24 cellular contexts compared by ENCODE assay signal in genomic region chr1:172628416-172628815, GRCh38. TPM values are rescaled to one million over a fixed set of nuclear protein-coding genes. Genes with fewer than 3 reads are reported as not detected.
DNase-seq lines count a peak whose midpoint lies in the region; ATAC-seq, FAIRE-seq and TF ChIP-seq lines count a peak whose summit lies in the region.
"Had no signal": no experiment of that assay in that cellular context is flagged by ENCODE, and none has a peak within 500 bp of the region (broad histone marks: within the 10 kb centered on the region; RNA-seq: fewer than 3 reads in every experiment).

No MANE protein-coding gene starts in this region.

- H3K14ac ChIP-seq in IMR-90 (replicated peaks; ENCODE audit: low read depth, low read length) (peak overlapping the region; percentile 25; the same call in 1 of the 2 replicates), mesenchymal stem cell (ENCODE audit: low read length in 2 of 2) (no peak overlapping the region)

- FAIRE-seq in K562 (lab: Jason Lieb, UNC), result no peak
- FAIRE-seq: RCC 7860 had no signal

- H4K91ac ChIP-seq in IMR-90 (ENCODE audit: insufficient read depth, low read depth, low read length) (no peak overlapping the region), mesenchymal stem cell (ENCODE audit: low read length) (no peak overlapping the region)

- H2BK120ac ChIP-seq in IMR-90 (ENCODE audit: low read depth, low read length) (peak overlapping the region; percentile 46; the same call in 1 of the 2 replicates), mesenchymal stem cell (ENCODE audit: low read depth, low read length) (no peak overlapping the region)

- TF ChIP-seq CTCF in activated CD8-positive, alpha-beta T cell treated with anti-CD3 and anti-CD28 coated beads for 36 hours (IDR thresholded peaks at IDR 0.05), result no peak
- no peak for TF ChIP-seq CTCF in IMR-90 (conservative IDR thresholded peaks at IDR 0.05; ENCODE audit: low read depth, low read length)
- no peak for TF ChIP-seq CTCF in K562 (IDR thresholded peaks at IDR 0.05 in 2 of 3, conservative IDR thresholded peaks at IDR 0.05 in 1 of 3; ENCODE audit: insufficient read depth in 2 of 3, low read depth in 1 of 3, low read length in 3 of 3)
- TF ChIP-seq CTCF in CD4-positive, alpha-beta T cell (IDR thresholded peaks at IDR 0.05), result no peak

- WGBS in IMR-90 (ENCODE audit: extremely low coverage in 2 of 2, insufficient read length in 1 of 2), 2 experiments, result no CpG with 5 or more reads among the region's 4 CpGs
- WGBS in K562 (ENCODE audit: insufficient coverage, low coverage, missing lambda C conversion rate), result 34% methylated on average over 4 of the region's 4 CpGs
- WGBS in mesenchymal stem cell, result 75% methylated on average over 3 of the region's 4 CpGs

- H2BK5ac ChIP-seq in IMR-90 (ENCODE audit: low read depth, low read length, poor library complexity, severe bottlenecking) (peak overlapping the region; percentile 76), mesenchymal stem cell (ENCODE audit: low read depth, low read length, poor library complexity, severe bottlenecking) (no peak overlapping the region)

- H2AFZ ChIP-seq in IMR-90 (replicated peaks; ENCODE audit: low read length, poor library complexity), result peak overlapping the region; percentile 73
- no peak overlapping the region for H2AFZ ChIP-seq in K562 (ENCODE audit: low read depth, low read length)
- H2AFZ ChIP-seq in mesenchymal stem cell (ENCODE audit: low read depth, low read length), result no peak overlapping the region
- H2AFZ ChIP-seq: GM23248 had no signal

- H3K56ac ChIP-seq in IMR-90 (ENCODE audit: extremely low read depth, insufficient read depth, low read length), result no peak overlapping the region

- H3K23ac ChIP-seq in IMR-90 (ENCODE audit: low read depth, low read length), result no peak overlapping the region
- H3K23ac ChIP-seq in mesenchymal stem cell (ENCODE audit: low read length in 2 of 2), result no peak overlapping the region

- DNase-seq in activated CD8-positive, alpha-beta T cell treated with anti-CD3 and anti-CD28 coated beads, Interleukin-2, amount 10 ng/mL, durations not matched to agents 7 days and 5 days, result no peak
- no peak for DNase-seq in activated CD8-positive, alpha-beta T cell treated with anti-CD3 and anti-CD28 coated beads for 36 hours
- DNase-seq in IMR-90, result peak; percentile 79
- DNase-seq in K562 (ENCODE audit: extremely low read depth in 1 of 4, low spot score in 3 of 4), result no peak
- DNase-seq in mesenchymal stem cell, result peak; percentile 18
- no peak for DNase-seq in NCI-H2171 treated with DMSO at 0.1 percent for 48 hours (lab: John Stamatoyannopoulos, UW)
- DNase-seq in CD4-positive, alpha-beta T cell, result no peak
- DNase-seq: ACHN, AML-193, DMS79, GM23248, HCEC 1CT, KG1, NCI-H1092 treated with DMSO at 0.1 percent for 48 hours, NCI-H146, NCI-H2029, NCI-H2171, NCI-H524 treated with DMSO at 0.1 percent for 48 hours, SJCRH30 had no signal

- H3K27me3 ChIP-seq in IMR-90 (ENCODE audit: control insufficient read depth, insufficient read depth, low read length) (no peaks in the 10 kb centered on the region), K562 (ENCODE audit: control insufficient read depth in 2 of 2, insufficient read depth in 2 of 2, low read length in 2 of 2) (no peaks in the 10 kb centered on the region), mesenchymal stem cell (ENCODE audit: control insufficient read depth in 1 of 2, insufficient read depth in 1 of 2, low read length in 2 of 2) (no peaks in the 10 kb centered on the region)
- H3K27me3 ChIP-seq in CD4-positive, alpha-beta T cell (ENCODE audit: control insufficient read depth, insufficient read depth, low read length), result no peaks in the 10 kb centered on the region
- H3K27me3 ChIP-seq: SJCRH30 had no signal

- H3K4ac ChIP-seq in IMR-90 (ENCODE audit: low read depth, low read length), result peak overlapping the region; percentile 83
- no peak overlapping the region for H3K4ac ChIP-seq in mesenchymal stem cell (ENCODE audit: low read depth in 1 of 2, low read length in 2 of 2)

- H3K79me1 ChIP-seq in IMR-90 (ENCODE audit: low read depth in 1 of 2, low read length in 2 of 2) (no peaks in the 10 kb centered on the region), mesenchymal stem cell (replicated peaks; ENCODE audit: low read length, poor library complexity, severe bottlenecking) (no peaks in the 10 kb centered on the region)

- intact Hi-C loops in activated CD8-positive, alpha-beta T cell treated with anti-CD3 and anti-CD28 coated beads for 36 hours (cut with micrococcal nuclease), result loop anchor here (5.0 kb wide), 1 partner anchor 34 kb away; no protein-coding TSS in a partner anchor
- intact Hi-C loops in IMR-90 (cut with micrococcal nuclease) (no loop called here), K562 (cut with micrococcal nuclease) (no loop called here)
- intact Hi-C loops in CD4-positive, alpha-beta T cell (cut with DNase I, micrococcal nuclease), result loop anchor here in 1 of 2 experiments (5.0 kb wide), 1 partner anchor 34 kb away; no protein-coding TSS in a partner anchor

- no peak for TF ChIP-seq RAD21 in IMR-90 (IDR thresholded peaks at IDR 0.05; ENCODE audit: low read length)
- no peak for TF ChIP-seq RAD21 in K562 (CRISPR knock-in tag; conservative IDR thresholded peaks at IDR 0.05 in 1 of 2, IDR thresholded peaks at IDR 0.05 in 1 of 2)

- H2BK15ac ChIP-seq in IMR-90 (ENCODE audit: low read depth, low read length) (peak overlapping the region; percentile 82; the same call in 1 of the 3 replicates), mesenchymal stem cell (ENCODE audit: low read depth, poor library complexity, severe bottlenecking) (no peak overlapping the region)

- no peak for TF ChIP-seq EP300 in K562 (IDR thresholded peaks at IDR 0.05; ENCODE audit: low read length)

- no peak overlapping the region; the same call in 1 of the 2 replicates for H4K5ac ChIP-seq in IMR-90 (ENCODE audit: low read depth, low read length)

- 0 out of 2 replicates have a peak overlapping the region, but pooled peaks have one; percentile 69 for H2BK20ac ChIP-seq in IMR-90 (ENCODE audit: low read depth, low read length)

- no peak for ATAC-seq in activated CD8-positive, alpha-beta T cell treated with anti-CD3 and anti-CD28 coated beads, Interleukin-2, amount 10 ng/mL, durations not matched to agents 7 days and 5 days
- no peak for ATAC-seq in activated CD8-positive, alpha-beta T cell treated with anti-CD3 and anti-CD28 coated beads for 36 hours
- no peak; the same call in 1 of the 2 replicates for ATAC-seq in IMR-90 (ENCODE audit: low read depth)
- no peak for ATAC-seq in K562
- ATAC-seq in GM18502 (IDR thresholded peaks at IDR 0.05; ENCODE audit: poor library complexity, unreplicated experiment), result no peak
- ATAC-seq in CD4-positive, alpha-beta T cell (ENCODE audit: poor library complexity), result no peak

- H4K20me1 ChIP-seq in IMR-90 (ENCODE audit: insufficient read depth, low read length) (no peaks in the 10 kb centered on the region), K562 (replicated peaks; ENCODE audit: control insufficient read depth, insufficient read depth, low read length) (no peaks in the 10 kb centered on the region)

- no peaks in the 10 kb centered on the region for H3K79me2 ChIP-seq in K562 (ENCODE audit: control insufficient read depth, insufficient read depth, low read length)

- peak overlapping the region; percentile 79 for H3K27ac Mint-ChIP-seq in activated CD8-positive, alpha-beta T cell treated with anti-CD3 and anti-CD28 coated beads, Interleukin-2, amount 10 ng/mL, durations not matched to agents 7 days and 5 days
- H3K27ac Mint-ChIP-seq in activated CD8-positive, alpha-beta T cell treated with anti-CD3 and anti-CD28 coated beads for 36 hours, result no peak overlapping the region
- no peak overlapping the region for H3K27ac Mint-ChIP-seq in CD4-positive, alpha-beta T cell

- H2AK5ac ChIP-seq in IMR-90 (ENCODE audit: low read depth, low read length) (peak overlapping the region; percentile 95; the same call in 1 of the 2 replicates), mesenchymal stem cell (ENCODE audit: low read length, severe bottlenecking) (no peak overlapping the region)

- peaks cover 13% of the 10 kb centered on the region for H3K4me1 ChIP-seq in IMR-90 (ENCODE audit: control insufficient read depth, insufficient read depth, low read length)
- H3K4me1 ChIP-seq in K562 (replicated peaks in 1 of 2; ENCODE audit: control insufficient read depth in 2 of 2, insufficient read depth in 2 of 2, low read length in 2 of 2), result no peaks in the 10 kb centered on the region; a peak in 1 of 5 replicates
- peaks cover 3% of the 10 kb centered on the region for H3K4me1 ChIP-seq in mesenchymal stem cell (ENCODE audit: control insufficient read depth, insufficient read depth, low read depth, low read length)
- H3K4me1 ChIP-seq: SJCRH30 had no signal

- CTCF ChIA-PET in activated CD8-positive, alpha-beta T cell treated with anti-CD3 and anti-CD28 coated beads, Interleukin-2, amount 10 ng/mL, durations not matched to agents 7 days and 5 days (lab: Charles Lee), result interaction anchor here (0.7 to 4.1 kb wide), 10 partner anchors 10 to 178 kb away, joined by 3 to 22 read pairs (median 4); no protein-coding TSS in a partner anchor
- CTCF ChIA-PET in activated CD8-positive, alpha-beta T cell treated with anti-CD3 and anti-CD28 coated beads for 36 hours (lab: Charles Lee), result interaction anchor here (0.5 to 2.9 kb wide), 6 partner anchors 9 to 576 kb away, joined by 3 to 15 read pairs (median 4); no protein-coding TSS in a partner anchor
- CTCF ChIA-PET in IMR-90 (lab: Yijun Ruan, JAX) (no interaction called here), K562 (lab: Yijun Ruan, JAX; ENCODE audit: low intra/inter-chr PET ratio) (no interaction called here)
- CTCF ChIA-PET in CD4-positive, alpha-beta T cell (lab: Charles Lee), result no interaction called here

- H4K8ac ChIP-seq in IMR-90 (ENCODE audit: low read depth in 2 of 2, low read length in 2 of 2), result peak overlapping the region; percentile 75 to 85; a peak in 2 of 4 replicates
- H4K8ac ChIP-seq in mesenchymal stem cell (ENCODE audit: low read length), result no peak overlapping the region

- H3K4me2 ChIP-seq in IMR-90 (ENCODE audit: low read depth, low read length) (no peak overlapping the region), K562 (ENCODE audit: insufficient read depth, low read length) (no peak overlapping the region), mesenchymal stem cell (ENCODE audit: low read length, poor library complexity, severe bottlenecking) (no peak overlapping the region)

- no peak overlapping the region for H2BK12ac ChIP-seq in mesenchymal stem cell (ENCODE audit: low read length in 2 of 2)

- BruUV-seq in IMR-90 (replicated peaks; lab: Mats Ljungman, UMichigan) (no TSS peak), K562 (replicated peaks; lab: Mats Ljungman, UMichigan) (no TSS peak)

- POLR2A ChIA-PET in activated CD8-positive, alpha-beta T cell treated with anti-CD3 and anti-CD28 coated beads, Interleukin-2, amount 10 ng/mL, durations not matched to agents 7 days and 5 days (lab: Charles Lee), result interaction anchor here (1.1 kb wide), 1 partner anchor 31 kb away, joined by 3 read pairs; no protein-coding TSS in a partner anchor
- POLR2A ChIA-PET in activated CD8-positive, alpha-beta T cell treated with anti-CD3 and anti-CD28 coated beads for 36 hours (lab: Charles Lee), result interaction anchor here (0.6 to 1.8 kb wide), 3 partner anchors 8 to 17 kb away, joined by 3 to 5 read pairs (median 4); no protein-coding TSS in a partner anchor
- POLR2A ChIA-PET in IMR-90 (lab: Charles Lee; ENCODE audit: unreplicated experiment), result no interaction called here
- POLR2A ChIA-PET in K562 (lab: Yijun Ruan, JAX), result interaction anchor here (1.1 kb wide), 1 partner anchor 25 kb away, joined by 6 read pairs; no protein-coding TSS in a partner anchor
- POLR2A ChIA-PET in CD4-positive, alpha-beta T cell (lab: Charles Lee), result interaction anchor here (0.6 to 1.4 kb wide), 5 partner anchors 9 to 95 kb away, joined by 3 to 4 read pairs (median 3); partner anchors contain the start of gene SUCO

- H3K9ac ChIP-seq in IMR-90 (ENCODE audit: low read depth, low read length) (no peak overlapping the region), K562 (ENCODE audit: insufficient read depth in 1 of 2, low read depth in 2 of 2, low read length in 2 of 2) (no peak overlapping the region), mesenchymal stem cell (ENCODE audit: low read length) (no peak overlapping the region)
- H3K9ac ChIP-seq: GM23248 had no signal

- H3K4me1 Mint-ChIP-seq in activated CD8-positive, alpha-beta T cell treated with anti-CD3 and anti-CD28 coated beads, Interleukin-2, amount 10 ng/mL, durations not matched to agents 7 days and 5 days (ENCODE audit: low read depth), result peaks cover 51% of the 10 kb centered on the region
- peaks cover 47% of the 10 kb centered on the region for H3K4me1 Mint-ChIP-seq in activated CD8-positive, alpha-beta T cell treated with anti-CD3 and anti-CD28 coated beads for 36 hours (ENCODE audit: low read depth)
- peaks cover 53% of the 10 kb centered on the region for H3K4me1 Mint-ChIP-seq in CD4-positive, alpha-beta T cell (ENCODE audit: low read depth)

- in situ Hi-C loops in IMR-90 (cut with MboI; ENCODE audit: low sequenced_read_pairs) (no loop called here), K562 (cut with MboI) (no loop called here)

- H3K27ac ChIP-seq in IMR-90 (ENCODE audit: insufficient read depth, low read length) (no peak overlapping the region), K562 (ENCODE audit: extremely low read depth, low read depth, low read length) (no peak overlapping the region), mesenchymal stem cell (ENCODE audit: low read length, poor library complexity, severe bottlenecking) (no peak overlapping the region)
- no peak overlapping the region for H3K27ac ChIP-seq in CD4-positive, alpha-beta T cell (ENCODE audit: low read depth, low read length)
- H3K27ac ChIP-seq: 22Rv1, C4-2B, GM23248, SJCRH30 had no signal

- H3K4me3 Mint-ChIP-seq in activated CD8-positive, alpha-beta T cell treated with anti-CD3 and anti-CD28 coated beads, Interleukin-2, amount 10 ng/mL, durations not matched to agents 7 days and 5 days, result no peak overlapping the region
- H3K4me3 Mint-ChIP-seq in activated CD8-positive, alpha-beta T cell treated with anti-CD3 and anti-CD28 coated beads for 36 hours, result no peak overlapping the region
- H3K4me3 Mint-ChIP-seq in CD4-positive, alpha-beta T cell, result no peak overlapping the region

- H3K9me1 ChIP-seq in IMR-90 (ENCODE audit: insufficient read depth, low read length) (no peaks in the 10 kb centered on the region), K562 (ENCODE audit: control insufficient read depth, insufficient read depth, low read length) (no peaks in the 10 kb centered on the region)

- H3K36me3 Mint-ChIP-seq in activated CD8-positive, alpha-beta T cell treated with anti-CD3 and anti-CD28 coated beads, Interleukin-2, amount 10 ng/mL, durations not matched to agents 7 days and 5 days (ENCODE audit: low read depth), result peaks cover 14% of the 10 kb centered on the region
- no peaks in the 10 kb centered on the region for H3K36me3 Mint-ChIP-seq in activated CD8-positive, alpha-beta T cell treated with anti-CD3 and anti-CD28 coated beads for 36 hours (ENCODE audit: low read depth)
- no peaks in the 10 kb centered on the region for H3K36me3 Mint-ChIP-seq in CD4-positive, alpha-beta T cell (ENCODE audit: low read depth)

- H3K18ac ChIP-seq in IMR-90 (ENCODE audit: low read depth, low read length) (peak overlapping the region; percentile 18; the same call in 1 of the 2 replicates), mesenchymal stem cell (ENCODE audit: low read depth in 1 of 2, low read length in 2 of 2) (no peak overlapping the region)

- H2AK9ac ChIP-seq in IMR-90 (replicated peaks; ENCODE audit: low read depth, low read length, poor library complexity), result no peak overlapping the region

- H3K4me3 ChIP-seq in IMR-90 (ENCODE audit: insufficient read depth, low read depth, low read length) (no peak overlapping the region), K562 (no peak overlapping the region), mesenchymal stem cell (ENCODE audit: insufficient read depth in 1 of 2, low read depth in 1 of 2, low read length in 2 of 2) (no peak overlapping the region)
- H3K4me3 ChIP-seq: GM23248, SJCRH30 had no signal

- H3K9me3 Mint-ChIP-seq in activated CD8-positive, alpha-beta T cell treated with anti-CD3 and anti-CD28 coated beads, Interleukin-2, amount 10 ng/mL, durations not matched to agents 7 days and 5 days (ENCODE audit: insufficient read depth), result no peaks in the 10 kb centered on the region
- H3K9me3 Mint-ChIP-seq in activated CD8-positive, alpha-beta T cell treated with anti-CD3 and anti-CD28 coated beads for 36 hours, result no peaks in the 10 kb centered on the region
- no peaks in the 10 kb centered on the region for H3K9me3 Mint-ChIP-seq in CD4-positive, alpha-beta T cell

- H3K9me3 ChIP-seq in IMR-90 (ENCODE audit: control insufficient read depth, insufficient read depth, low read length), result peaks cover 6% of the 10 kb centered on the region
- H3K9me3 ChIP-seq in K562 (replicated peaks; ENCODE audit: control insufficient read depth, insufficient read depth, low read depth, low read length), result no peaks in the 10 kb centered on the region
- peaks cover 2% of the 10 kb centered on the region for H3K9me3 ChIP-seq in mesenchymal stem cell (ENCODE audit: control insufficient read depth, low read length)
- H3K9me3 ChIP-seq in CD4-positive, alpha-beta T cell (ENCODE audit: control insufficient read depth, low read length), result no peaks in the 10 kb centered on the region

- dilution Hi-C loops in IMR-90 (cut with HindIII; ENCODE audit: low sequenced_read_pairs, unreplicated experiment), result no loop called here

- no peak for TF ChIP-seq POLR2A in IMR-90 (IDR thresholded peaks at IDR 0.05; ENCODE audit: low read depth, low read length)
- TF ChIP-seq POLR2A in K562 (conservative IDR thresholded peaks at IDR 0.05), result no peak

- H3K36me3 ChIP-seq in IMR-90 (ENCODE audit: control insufficient read depth, insufficient read depth, low read length), result no peaks in the 10 kb centered on the region
- no peaks in the 10 kb centered on the region for H3K36me3 ChIP-seq in K562 (ENCODE audit: control insufficient read depth, insufficient read depth, low read length)
- H3K36me3 ChIP-seq in mesenchymal stem cell (ENCODE audit: control insufficient read depth in 1 of 2, insufficient read depth in 2 of 2, low read depth in 1 of 2, low read length in 2 of 2), result no peaks in the 10 kb centered on the region
- H3K36me3 ChIP-seq: SJCRH30 had no signal

- peaks cover 6% of the 10 kb centered on the region for H3K27me3 Mint-ChIP-seq in activated CD8-positive, alpha-beta T cell treated with anti-CD3 and anti-CD28 coated beads, Interleukin-2, amount 10 ng/mL, durations not matched to agents 7 days and 5 days (ENCODE audit: low read depth)
- H3K27me3 Mint-ChIP-seq in activated CD8-positive, alpha-beta T cell treated with anti-CD3 and anti-CD28 coated beads for 36 hours, result peaks cover 8% of the 10 kb centered on the region
- no peaks in the 10 kb centered on the region for H3K27me3 Mint-ChIP-seq in CD4-positive, alpha-beta T cell

RNA-seq across cellular contexts. Expression of gene FASLG, which starts 30.5 kb away (rescaled TPM):
- total RNA-seq in activated CD8-positive, alpha-beta T cell treated with anti-CD3 and anti-CD28 coated beads, Interleukin-2, amount 10 ng/mL, durations not matched to agents 7 days and 5 days, result 1 to 10 TPM; 6.2 to 6.5 TPM
- 1 to 10 TPM; 7.0 to 8.4 TPM for total RNA-seq in activated CD8-positive, alpha-beta T cell treated with anti-CD3 and anti-CD28 coated beads for 36 hours
- total RNA-seq in IMR-90 (2012; rRNA removed) (0.18 and 0.28 TPM in 2 replicates), K562 (2014; rRNA removed) (not detected in 2 replicates), K562 (2014; rRNA removed; fragmentation: Illumina TruSeq; extraction: Trizol) (not detected in 2 replicates), K562 (2015; rRNA removed; fragmentation: Illumina TruSeq; extraction: Trizol) (not detected in 2 replicates), K562 (2021) (not detected in 2 replicates)
- polyA plus RNA-seq in IMR-90 (2012; rRNA removed) (0.10 and 0.14 TPM in 2 replicates), K562 (2011; rRNA removed) (0.05 TPM in 1 of 2 replicates, not detected in the other), K562 (2014; fragmentation: Illumina TruSeq; extraction: Trizol) (not detected in 2 replicates), K562 (2014; fragmentation: Nextera tagmentation; extraction: Ambion mirVana) (not detected), K562 (2014; rRNA removed) (not detected in 2 replicates)
- 0.06 and 0.07 TPM in 2 replicates for polyA plus RNA-seq in IMR-90 (2012; cell fraction: cytosol; rRNA removed)
- polyA plus RNA-seq in IMR-90 (2012; cell fraction: nucleus; rRNA removed; ENCODE audit: low replicate concordance), result 0.05 and 0.09 TPM in 2 replicates
- total RNA-seq in K562 (2011; cell fraction: chromatin; rRNA removed; ENCODE audit: low replicate concordance), result not detected in 2 replicates
- not detected in 2 replicates for total RNA-seq in K562 (2011; cell fraction: nucleolus; rRNA removed)
- total RNA-seq in K562 (2011; cell fraction: nucleoplasm; rRNA removed), result not detected in 2 replicates
- not detected in 2 replicates for polyA plus RNA-seq in K562 (2011; cell fraction: cytosol; rRNA removed)
- not detected in 2 replicates for polyA plus RNA-seq in K562 (2011; cell fraction: nucleus; rRNA removed)
- 0.04 TPM in 1 of 2 replicates, not detected in the other for polyA plus RNA-seq in K562 (2012)
- polyA minus RNA-seq in K562 (2011; rRNA and poly(A)+ RNA removed), result not detected in 2 replicates
- not detected in 2 replicates for polyA minus RNA-seq in K562 (2011; cell fraction: cytosol; rRNA and poly(A)+ RNA removed)
- polyA minus RNA-seq in K562 (2011; cell fraction: nucleus; rRNA and poly(A)+ RNA removed), result not detected in 2 replicates
- polyA plus RNA-seq in mesenchymal stem cell (2013, experiment 1 of 2), result not detected
- polyA plus RNA-seq in mesenchymal stem cell (2013, experiment 2 of 2), result not detected
- total RNA-seq in CD4-positive, alpha-beta T cell, result under 1 TPM; 0.11 to 0.80 TPM
- total RNA-seq: GM23248, OCI-LY7, SJCRH30 had no signal
- polyA plus RNA-seq: GM23248 had no signal

Comparison
In these comparisons a context has a peak if more than half of its experiments do, and no peak if none do; other contexts are left out.
1. DNase-seq: peak in IMR-90 (single experiment) and mesenchymal stem cell (single experiment); none in activated CD8-positive, alpha-beta T cell treated with anti-CD3 and anti-CD28 coated beads, Interleukin-2, amount 10 ng/mL, durations not matched to agents 7 days and 5 days (single experiment), activated CD8-positive, alpha-beta T cell treated with anti-CD3 and anti-CD28 coated beads for 36 hours (single experiment), K562 (0 of 4), NCI-H2171 treated with DMSO at 0.1 percent for 48 hours (single experiment) and CD4-positive, alpha-beta T cell (0 of 10).
2. CTCF ChIA-PET loops: an anchor here in activated CD8-positive, alpha-beta T cell treated with anti-CD3 and anti-CD28 coated beads, Interleukin-2, amount 10 ng/mL, durations not matched to agents 7 days and 5 days (0.7 to 4.1 kb wide) and activated CD8-positive, alpha-beta T cell treated with anti-CD3 and anti-CD28 coated beads for 36 hours (0.5 to 2.9 kb wide); none called in IMR-90, K562 and CD4-positive, alpha-beta T cell.